Comparison of ENCODE assay signal across 30 cellular contexts in the genomic region with DNA sequence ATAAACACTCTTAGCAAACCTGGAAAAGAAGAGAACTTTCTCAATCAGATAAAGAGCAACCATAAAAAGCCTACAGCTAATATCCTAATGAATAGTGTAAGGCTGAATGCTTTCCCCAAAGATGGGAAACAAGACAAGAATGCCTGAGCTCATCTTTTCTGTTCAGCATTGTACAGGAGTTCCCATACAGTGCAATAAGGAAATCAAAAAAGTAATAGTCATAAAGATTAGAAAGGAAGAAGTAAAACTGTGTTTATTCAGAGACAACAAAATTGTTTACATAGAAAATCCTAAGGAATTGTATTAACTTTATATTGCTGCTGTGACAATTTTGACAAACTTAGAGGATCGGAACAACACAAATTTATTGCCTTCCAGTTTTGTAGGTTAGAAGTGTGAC.
"Had no signal": no experiment of that assay in that cellular context is flagged by ENCODE, and none has a peak within 500 bp of the region (broad histone marks: within the 10 kb centered on the region; RNA-seq: fewer than 3 reads in every experiment).

No MANE protein-coding gene starts in this region.

- DNase-seq: activated B cell treated with CpG ODN at 0.5 μM for 24 hours; activated CD4-positive, alpha-beta memory T cell treated with anti-CD3 and anti-CD28 coated beads for 36 hours; activated CD4-positive, alpha-beta T cell treated with anti-CD3 and anti-CD28 coated beads for 4 hours; activated CD4-positive, alpha-beta T cell treated with anti-CD3 and anti-CD28 coated beads, Interleukin-2, amount 10 ng/mL, durations not matched to agents 24 days and 14 days; activated CD4-positive, alpha-beta T cell treated with anti-CD3 and anti-CD28 coated beads, Interleukin-2, amount 50 U/mL, for 1 hour; activated CD4-positive, alpha-beta T cell treated with anti-CD3 and anti-CD28 coated beads, Interleukin-2, amount 50 U/mL, for 4 hours; activated CD4-positive, CD25-positive, alpha-beta regulatory T cell treated with anti-CD3 and anti-CD28 coated beads, Interleukin-2, amount 50 U/mL, for 72 hours; activated CD8-positive, alpha-beta memory T cell treated with anti-CD3 and anti-CD28 coated beads, Interleukin-2, amount 50 U/mL, for 4 hours; activated CD8-positive, alpha-beta T cell treated with anti-CD3 and anti-CD28 coated beads for 36 hours; activated effector memory CD4-positive, alpha-beta T cell treated with anti-CD3 and anti-CD28 coated beads, Interleukin-2, amount 50 U/mL, for 16 hours; activated gamma-delta T cell treated with Interleukin-2 at 50 U/mL for 16 hours; activated naive CD4-positive, alpha-beta T cell; activated naive CD4-positive, alpha-beta T cell treated with anti-CD3 and anti-CD28 coated beads for 36 hours; activated naive CD4-positive, alpha-beta T cell treated with anti-CD3 and anti-CD28 coated beads, Interleukin-2, amount 50 U/mL, for 16 hours; activated naive CD8-positive, alpha-beta T cell treated with anti-CD3 and anti-CD28 coated beads for 36 hours; activated T-cell treated with anti-CD3 and anti-CD28 coated beads for 4 hours; activated T-cell treated with anti-CD3 and anti-CD28 coated beads, Interleukin-2, amount 50 U/mL, for 1 hour; activated T-cell treated with anti-CD3 and anti-CD28 coated beads, Interleukin-2, amount 50 U/mL, for 4 hours; activated T-cell treated with anti-CD3 and anti-CD28 coated beads, Interleukin-2, amount 50 U/mL, for 72 hours; adrenal gland; amniotic stem cell; aorta; body of pancreas; brain microvascular endothelial cell; central memory CD4-positive, alpha-beta T cell; T-helper 1 cell; T-helper 2 cell; T-helper 9 cell had no signal

- ATAC-seq: activated CD8-positive, alpha-beta T cell treated with anti-CD3 and anti-CD28 coated beads for 36 hours; activated naive CD4-positive, alpha-beta T cell treated with anti-CD3 and anti-CD28 coated beads, Interleukin-2, amount 50 U/mL, for 72 hours; activated T-cell treated with anti-CD3 and anti-CD28 coated beads, Interleukin-2, amount 50 U/mL, for 4 hours; activated T-cell treated with anti-CD3 and anti-CD28 coated beads, Interleukin-2, amount 50 U/mL, for 72 hours; activated T-helper 17 cell treated with anti-CD3 and anti-CD28 coated beads, Interleukin-2, amount 50 U/mL, for 72 hours; body of pancreas had no signal
